21 cellular contexts compared by ENCODE assay signal in genomic region chr10:110486680-110487410, GRCh38. TPM values are rescaled to one million over a fixed set of nuclear protein-coding genes. Genes with fewer than 3 reads are reported as not detected.
DNase-seq lines count a peak whose midpoint lies in the region; ATAC-seq, FAIRE-seq and TF ChIP-seq lines count a peak whose summit lies in the region.
"Had no signal": no experiment of that assay in that cellular context is flagged by ENCODE, and none has a peak within 500 bp of the region (broad histone marks: within the 10 kb centered on the region; RNA-seq: fewer than 3 reads in every experiment).

No MANE protein-coding gene starts in this region.

- no TSS peak for BruUV-seq in HepG2 (replicated peaks; lab: Mats Ljungman, UMichigan)

- H3K9me3 ChIP-seq in psoas muscle (no peaks in the 10 kb centered on the region), HepG2 (ENCODE audit: low read length) (no peaks in the 10 kb centered on the region)
- H3K9me3 ChIP-seq: ovary, right lobe of liver had no signal

- H3K27ac Mint-ChIP-seq in mesothelial cell of epicardium: peak overlapping the region; percentile 66
- H3K27ac Mint-ChIP-seq: activated CD4-positive, alpha-beta T cell treated with anti-CD3 and anti-CD28 coated beads, Interleukin-2, amount 10 ng/mL, durations not matched to agents 7 days and 5 days; naive B cell had no signal

- no peaks in the 10 kb centered on the region for H3K27me3 Mint-ChIP-seq in mesothelial cell of epicardium (ENCODE audit: low read depth)

- TF ChIP-seq CTCF in mesothelial cell of epicardium (IDR thresholded peaks at IDR 0.05; ENCODE audit: unreplicated experiment) (no peak), psoas muscle (IDR thresholded peaks at IDR 0.05) (no peak), HepG2 (CRISPR knock-in tag; IDR thresholded peaks at IDR 0.05) (no peak)

- H3K27ac ChIP-seq in psoas muscle (no peak overlapping the region), HepG2 (ENCODE audit: extremely low read length, insufficient read depth, low read length) (no peak overlapping the region)
- H3K27ac ChIP-seq: HL-60, ovary, right lobe of liver had no signal

- no peak overlapping the region for H2AFZ ChIP-seq in HepG2 (ENCODE audit: low read length)

- TF ChIP-seq POLR2A in HepG2 (IDR thresholded peaks at IDR 0.05; ENCODE audit: insufficient read depth in 1 of 2, low read depth in 2 of 2, low read length in 2 of 2): no peak

- H3K27me3 ChIP-seq in psoas muscle (ENCODE audit: insufficient read depth in 3 of 3, low read length in 2 of 3) (no peaks in the 10 kb centered on the region), HepG2 (ENCODE audit: control insufficient read depth in 1 of 2, insufficient read depth in 2 of 2, low read length in 2 of 2) (peaks cover 0 to 4% of the 10 kb centered on the region in 2 experiments; a peak in 1 of 5 replicates)
- H3K27me3 ChIP-seq: ovary, right lobe of liver had no signal

- in situ Hi-C loops in G401 (cut with HindIII; ENCODE audit: low sequenced_read_pairs) (no loop called here), HepG2 (cut with HindIII; ENCODE audit: extremely low pct_ligation_motif_present, low pct_unique_long_range_greater_than_20kb) (no loop called here)

- no peaks in the 10 kb centered on the region for H3K36me3 Mint-ChIP-seq in mesothelial cell of epicardium
- H3K36me3 Mint-ChIP-seq: naive B cell had no signal

- peaks cover 21% of the 10 kb centered on the region for H3K4me1 Mint-ChIP-seq in mesothelial cell of epicardium
- H3K4me1 Mint-ChIP-seq: central memory CD8-positive, alpha-beta T cell had no signal

- H3K9me3 Mint-ChIP-seq in mesothelial cell of epicardium: no peaks in the 10 kb centered on the region
- H3K9me3 Mint-ChIP-seq: activated CD4-positive, alpha-beta T cell treated with anti-CD3 and anti-CD28 coated beads, Interleukin-2, amount 10 ng/mL, durations not matched to agents 7 days and 5 days; central memory CD8-positive, alpha-beta T cell; naive B cell had no signal

- TF ChIP-seq EP300 in HepG2 (IDR thresholded peaks at IDR 0.05; ENCODE audit: low read depth in 2 of 2, low read length in 2 of 2) (no peak), HepG2 (CRISPR knock-in tag; IDR thresholded peaks at IDR 0.05; ENCODE audit: borderline replicate concordance) (no peak)

- H3K4me2 ChIP-seq in HepG2 (ENCODE audit: low read depth, low read length): no peak overlapping the region

- no peak overlapping the region for H3K4me3 Mint-ChIP-seq in mesothelial cell of epicardium
- H3K4me3 Mint-ChIP-seq: activated CD4-positive, alpha-beta T cell treated with anti-CD3 and anti-CD28 coated beads, Interleukin-2, amount 10 ng/mL, durations not matched to agents 7 days and 5 days; central memory CD8-positive, alpha-beta T cell; naive B cell had no signal

- no peak for FAIRE-seq in HepG2 (lab: Jason Lieb, UNC)
- FAIRE-seq: K562, TTC549 had no signal

- 57 to 61% (median 61%) methylated on average over 11 of the region's 11 CpGs for WGBS in psoas muscle, 3 donors
- 62% methylated on average over 11 of the region's 11 CpGs for WGBS in HepG2 (ENCODE audit: low lambda C conversion rate)

- DNase-seq in G401 (ENCODE audit: low spot score) (peak; percentile 25), cerebellar cortex (ENCODE audit: low spot score) (peak; percentile 16), mesothelial cell of epicardium (ENCODE audit: low spot score in 2 of 2, unreplicated experiment in 2 of 2) (no peak), psoas muscle (no peak), NCI-H2196 (lab: John Stamatoyannopoulos, UW; ENCODE audit: unreplicated experiment) (no peak), HepG2 (ENCODE audit: low spot score) (no peak)
- DNase-seq: activated CD4-positive, alpha-beta T cell treated with anti-CD3 and anti-CD28 coated beads, Interleukin-2, amount 10 ng/mL, durations not matched to agents 7 days and 5 days; activated CD8-positive, alpha-beta memory T cell treated with anti-CD3 and anti-CD28 coated beads, Interleukin-2, amount 50 U/mL, for 4 hours; activated gamma-delta T cell; DMS79 treated with DMSO at 0.1 percent for 48 hours; naive B cell; NCI-H1694 treated with DMSO at 0.1 percent for 48 hours; ovary; right lobe of liver had no signal

- no peaks in the 10 kb centered on the region for H3K79me2 ChIP-seq in HepG2 (ENCODE audit: insufficient read depth, low read length)

- POLR2A ChIA-PET in HepG2 (lab: Yijun Ruan, JAX): no interaction called here

- H4K20me1 ChIP-seq in HepG2 (ENCODE audit: insufficient read depth, low read length): no peaks in the 10 kb centered on the region

- intact Hi-C loops in psoas muscle (cut with DNase I) (no loop called here), HepG2 (cut with micrococcal nuclease; ENCODE audit: unreplicated experiment) (no loop called here)

- H3K4me1 ChIP-seq in psoas muscle: no peaks in the 10 kb centered on the region
- peaks cover 16% of the 10 kb centered on the region for H3K4me1 ChIP-seq in HepG2 (ENCODE audit: insufficient read depth, low read length)
- H3K4me1 ChIP-seq: right lobe of liver had no signal

- H3K4me3 ChIP-seq in psoas muscle: no peak overlapping the region
- H3K4me3 ChIP-seq in HepG2 (replicated peaks in 1 of 3; ENCODE audit: insufficient read depth in 1 of 3, low read depth in 2 of 3, low read length in 3 of 3): no peak overlapping the region
- H3K4me3 ChIP-seq: K562, lung, ovary, right lobe of liver had no signal

- CTCF ChIA-PET in HepG2 (lab: Yijun Ruan, JAX; ENCODE audit: low intra/inter-chr PET ratio, low total read pairs): no interaction called here

- no peak for TF ChIP-seq RAD21 in HepG2 (CRISPR knock-in tag; IDR thresholded peaks at IDR 0.05)

- ATAC-seq in HG03354 (IDR thresholded peaks at IDR 0.05; ENCODE audit: poor library complexity, severe bottlenecking, unreplicated experiment) (peak; percentile 76), HG02970 (IDR thresholded peaks at IDR 0.05; ENCODE audit: low FRiP score, unreplicated experiment) (no peak), psoas muscle (no peak), HepG2 (no peak)
- ATAC-seq: right lobe of liver had no signal

- H3K36me3 ChIP-seq in psoas muscle (ENCODE audit: insufficient read depth in 1 of 2, low read depth in 1 of 2) (no peaks in the 10 kb centered on the region), HepG2 (replicated peaks in 1 of 2; ENCODE audit: control insufficient read depth in 1 of 2, insufficient read depth in 2 of 2, low read length in 2 of 2) (no peaks in the 10 kb centered on the region)
- H3K36me3 ChIP-seq: ovary, right lobe of liver had no signal

- H3K9ac ChIP-seq in HepG2 (ENCODE audit: insufficient read depth, low read depth, low read length): no peak overlapping the region

TF ChIP-seq in HepG2, 621 proteins besides CTCF, POLR2A, EP300 and RAD21:
- TF ChIP-seq CSRNP1 (CRISPR knock-in tag; IDR thresholded peaks at IDR 0.05) (no peak), KMT2B (CRISPR knock-in tag; IDR thresholded peaks at IDR 0.05) (no peak), DBP (CRISPR knock-in tag; IDR thresholded peaks at IDR 0.05; ENCODE audit: not compliant biosample characterization) (no peak), ZBTB42 (CRISPR knock-in tag; IDR thresholded peaks at IDR 0.05) (no peak)

RNA-seq across cellular contexts. Expression of gene DUSP5, which starts 10.9 kb away (rescaled TPM):
- total RNA-seq in G401 (2014; rRNA removed; shearing (Covaris generic)): 1.2 and 1.6 TPM in 2 replicates
- total RNA-seq in mesothelial cell of epicardium (14.8 to 16.0 TPM (median 16.0 TPM) in 3 replicates), psoas muscle (1 to 10 TPM; 1.3 to 2.9 (median 2.4) TPM), HepG2 (2016; rRNA removed; fragmentation: Illumina TruSeq; extraction: Trizol) (1.4 and 1.5 TPM in 2 replicates)
- polyA plus RNA-seq in psoas muscle (10 to 100 TPM in 1 of 3 donors, 1 to 10 TPM in 2; 1.2 to 77.5 (median 1.9) TPM), HepG2 (2011; rRNA removed) (3.7 and 5.8 TPM in 2 replicates)
- total RNA-seq in HepG2 (2016; cell fraction: cytosol; rRNA removed; fragmentation: Illumina TruSeq; extraction: Trizol; ENCODE audit: low read depth): 0.35 and 0.71 TPM in 2 replicates
- 1.2 and 1.5 TPM in 2 replicates for total RNA-seq in HepG2 (2016; cell fraction: insoluble cytoplasmic fraction; rRNA removed; fragmentation: Illumina TruSeq; extraction: Trizol)
- total RNA-seq in HepG2 (2016; cell fraction: membrane; rRNA removed; fragmentation: Illumina TruSeq; extraction: Trizol): 1.7 and 2.0 TPM in 2 replicates
- 0.88 and 0.99 TPM in 2 replicates for total RNA-seq in HepG2 (2016; cell fraction: nucleus; rRNA removed; fragmentation: Illumina TruSeq; extraction: Trizol)
- polyA plus RNA-seq in HepG2 (2011; cell fraction: cytosol; rRNA removed): 6.6 and 7.0 TPM in 2 replicates
- polyA plus RNA-seq in HepG2 (2011; cell fraction: nucleus; rRNA removed): 4.5 and 4.8 TPM in 2 replicates
- 2.3 and 5.4 TPM in 2 replicates for polyA plus RNA-seq in HepG2 (2012)
- polyA plus RNA-seq in HepG2 (2016; cell fraction: cytosol; fragmentation: Illumina TruSeq; extraction: Trizol; ENCODE audit: low read depth): 0.44 and 0.53 TPM in 2 replicates
- polyA plus RNA-seq in HepG2 (2016; cell fraction: insoluble cytoplasmic fraction; fragmentation: Illumina TruSeq; extraction: Trizol; ENCODE audit: low read depth): 1.4 and 1.6 TPM in 2 replicates
- polyA plus RNA-seq in HepG2 (2016; cell fraction: membrane; fragmentation: Illumina TruSeq; extraction: Trizol; ENCODE audit: low read depth): 1.2 and 1.7 TPM in 2 replicates
- 0.82 and 1.5 TPM in 2 replicates for polyA plus RNA-seq in HepG2 (2016; cell fraction: nucleus; fragmentation: Illumina TruSeq; extraction: Trizol; ENCODE audit: insufficient read depth, low read depth)
- polyA minus RNA-seq in HepG2 (2011; rRNA and poly(A)+ RNA removed; ENCODE audit: low replicate concordance): 26.8 and 47.7 TPM in 2 replicates
- polyA minus RNA-seq in HepG2 (2011; cell fraction: cytosol; rRNA and poly(A)+ RNA removed): 12.5 and 15.5 TPM in 2 replicates
- polyA minus RNA-seq in HepG2 (2011; cell fraction: nucleus; rRNA and poly(A)+ RNA removed): 4.5 and 6.5 TPM in 2 replicates

Comparison
In these comparisons a context has a peak if more than half of its experiments do, and no peak if none do; other contexts are left out.
1. DNase-seq: peak in G401 (single experiment) and cerebellar cortex (single experiment); none in mesothelial cell of epicardium (0 of 2), psoas muscle (0 of 2), NCI-H2196 (single experiment) and HepG2 (single experiment).